Comparison of ENCODE assay signal across 8 cellular contexts in genomic region chr15:52178765-52179164, GRCh38. TPM values are rescaled to one million over a fixed set of nuclear protein-coding genes. Genes with fewer than 3 reads are reported as not detected.
DNase-seq lines count a peak whose midpoint lies in the region; ATAC-seq, FAIRE-seq and TF ChIP-seq lines count a peak whose summit lies in the region.

No MANE protein-coding gene starts in this region.

- peaks cover 9% of the 10 kb centered on the region for H3K36me3 Mint-ChIP-seq in memory B cell

- BruUV-seq in K562 (replicated peaks; lab: Mats Ljungman, UMichigan), result no TSS peak

- H3K27ac Mint-ChIP-seq in memory B cell, result peak overlapping the region; percentile 98

- CTCF ChIA-PET in K562 (lab: Yijun Ruan, JAX; ENCODE audit: low intra/inter-chr PET ratio), result no interaction called here

- H3K9me3 ChIP-seq in left ventricle myocardium inferior (replicated peaks) (no peaks in the 10 kb centered on the region), K562 (replicated peaks; ENCODE audit: control insufficient read depth, insufficient read depth, low read depth, low read length) (no peaks in the 10 kb centered on the region), vagina (no peaks in the 10 kb centered on the region)

- 0 out of 2 replicates have a peak, but pooled peaks cover 5% of the 10 kb centered on the region for H4K20me1 ChIP-seq in K562 (replicated peaks; ENCODE audit: control insufficient read depth, insufficient read depth, low read length)

- H3K9ac ChIP-seq in K562 (ENCODE audit: insufficient read depth in 1 of 2, low read depth in 2 of 2, low read length in 2 of 2), result no peak overlapping the region; a peak in 1 of 4 replicates

- H3K27me3 ChIP-seq in left ventricle myocardium inferior (ENCODE audit: low read depth) (no peaks in the 10 kb centered on the region), K562 (ENCODE audit: control insufficient read depth in 2 of 2, insufficient read depth in 2 of 2, low read length in 2 of 2) (peaks cover 30 to 61% of the 10 kb centered on the region in 2 experiments), vagina (no peaks in the 10 kb centered on the region)

- peak overlapping the region; percentile 74 for H2AFZ ChIP-seq in K562 (ENCODE audit: low read depth, low read length)

- H3K4me1 ChIP-seq in left ventricle myocardium inferior (peaks cover 21% of the 10 kb centered on the region), K562 (replicated peaks in 1 of 2; ENCODE audit: control insufficient read depth in 2 of 2, insufficient read depth in 2 of 2, low read length in 2 of 2) (peaks cover 2 to 15% of the 10 kb centered on the region in 2 experiments; a peak in 3 of 5 replicates), vagina (peaks cover 20% of the 10 kb centered on the region)

- no peaks in the 10 kb centered on the region for H3K9me1 ChIP-seq in K562 (ENCODE audit: control insufficient read depth, insufficient read depth, low read length)

- no peaks in the 10 kb centered on the region for H3K27me3 Mint-ChIP-seq in memory B cell

- no peak for FAIRE-seq in K562 (lab: Jason Lieb, UNC)

- peaks cover 42% of the 10 kb centered on the region for H3K4me1 Mint-ChIP-seq in memory B cell

- ATAC-seq in Right ventricle myocardium superior (ENCODE audit: poor library complexity) (no peak), K562 (no peak), memory B cell (ENCODE audit: low read depth) (no peak), HG03045 (IDR thresholded peaks at IDR 0.05; ENCODE audit: unreplicated experiment) (no peak)

- 19% methylated on average over 10 of the region's 10 CpGs for WGBS in K562 (ENCODE audit: insufficient coverage, low coverage, missing lambda C conversion rate)

- H3K4me3 Mint-ChIP-seq in memory B cell, result peak overlapping the region; percentile 94

- in situ Hi-C loops in K562 (cut with MboI), result no loop called here

- H3K4me2 ChIP-seq in K562 (ENCODE audit: insufficient read depth, low read length), result peak overlapping the region; percentile 84

- no peak for TF ChIP-seq RAD21 in K562 (CRISPR knock-in tag; conservative IDR thresholded peaks at IDR 0.05 in 1 of 2, IDR thresholded peaks at IDR 0.05 in 1 of 2)

- TF ChIP-seq CTCF in left ventricle myocardium inferior (IDR thresholded peaks at IDR 0.05; ENCODE audit: borderline replicate concordance) (no peak), K562 (IDR thresholded peaks at IDR 0.05 in 2 of 3, conservative IDR thresholded peaks at IDR 0.05 in 1 of 3; ENCODE audit: insufficient read depth in 2 of 3, low read depth in 1 of 3, low read length in 3 of 3) (no peak), vagina (IDR thresholded peaks at IDR 0.05) (no peak)

- DNase-seq in left ventricle myocardium inferior (no peak), Right ventricle myocardium superior (no peak), K562 (ENCODE audit: extremely low read depth in 1 of 4, low spot score in 3 of 4) (no peak), memory B cell (ENCODE audit: low spot score in 2 of 2) (no peak), vagina (ENCODE audit: extremely low spot score in 2 of 2) (no peak), Kasumi-1 (lab: John Stamatoyannopoulos, UW) (no peak), NCI-H1105 treated with DMSO at 0.1 percent for 48 hours (lab: John Stamatoyannopoulos, UW) (no peak)

- peak overlapping the region; percentile 79 for H3K4me3 ChIP-seq in left ventricle myocardium inferior
- H3K4me3 ChIP-seq in K562, result no peak overlapping the region
- H3K4me3 ChIP-seq in vagina, result peak overlapping the region; percentile 84 to 93

- no peak for TF ChIP-seq POLR2A in K562 (conservative IDR thresholded peaks at IDR 0.05)
- no peak for TF ChIP-seq POLR2A in vagina (IDR thresholded peaks at IDR 0.05)

- H3K36me3 ChIP-seq in left ventricle myocardium inferior (no peaks in the 10 kb centered on the region), K562 (ENCODE audit: control insufficient read depth, insufficient read depth, low read length) (no peaks in the 10 kb centered on the region), vagina (no peaks in the 10 kb centered on the region)

- H3K79me2 ChIP-seq in K562 (ENCODE audit: control insufficient read depth, insufficient read depth, low read length), result no peaks in the 10 kb centered on the region

- H3K9me3 Mint-ChIP-seq in memory B cell, result no peaks in the 10 kb centered on the region

- H3K27ac ChIP-seq in left ventricle myocardium inferior (replicated peaks) (peak overlapping the region; percentile 84), K562 (ENCODE audit: extremely low read depth, low read depth, low read length) (no peak overlapping the region), vagina (peak overlapping the region; percentile 95)

- POLR2A ChIA-PET in K562 (lab: Yijun Ruan, JAX), result interaction anchor here (0.6 to 1.4 kb wide), 5 partner anchors 16 to 305 kb away, joined by 3 read pairs; partner anchors contain the start of gene LEO1

- intact Hi-C loops in left ventricle myocardium inferior (cut with micrococcal nuclease) (no loop called here), Right ventricle myocardium superior (cut with DNase I) (no loop called here), K562 (cut with micrococcal nuclease) (no loop called here), vagina (cut with DNase I) (no loop called here)

- TF ChIP-seq EP300 in K562 (IDR thresholded peaks at IDR 0.05; ENCODE audit: low read length), result no peak

TF ChIP-seq in K562, 482 proteins besides CTCF, POLR2A, EP300 and RAD21:
- TF ChIP-seq ZBTB7A (IDR thresholded peaks at IDR 0.05; ENCODE audit: borderline replicate concordance, control insufficient read depth, low read depth, low read length) (no peak), SUPT5H (IDR thresholded peaks at IDR 0.05) (no peak), CHAMP1 (IDR thresholded peaks at IDR 0.05) (no peak), ARNT (IDR thresholded peaks at IDR 0.05) (no peak), ZKSCAN3 (CRISPR knock-in tag; IDR thresholded peaks at IDR 0.05) (no peak)

RNA-seq across cellular contexts. Expression of gene GNB5, which starts 12.4 kb away (rescaled TPM):
- total RNA-seq in left ventricle myocardium inferior (10.5 TPM), Right ventricle myocardium superior (7.8 TPM), K562 (2014; rRNA removed) (0.77 and 2.5 TPM in 2 replicates), K562 (2014; rRNA removed; fragmentation: Illumina TruSeq; extraction: Trizol) (0.64 and 0.84 TPM in 2 replicates), K562 (2015; rRNA removed; fragmentation: Illumina TruSeq; extraction: Trizol) (0.11 and 0.98 TPM in 2 replicates), K562 (2021) (1.0 and 1.1 TPM in 2 replicates), vagina (48.6 TPM)
- total RNA-seq in K562 (2011; cell fraction: chromatin; rRNA removed; ENCODE audit: low replicate concordance), result 1.4 and 1.9 TPM in 2 replicates
- total RNA-seq in K562 (2011; cell fraction: nucleolus; rRNA removed), result 0.92 and 1.2 TPM in 2 replicates
- total RNA-seq in K562 (2011; cell fraction: nucleoplasm; rRNA removed), result 2.1 and 2.2 TPM in 2 replicates
- polyA plus RNA-seq in K562 (2011; rRNA removed) (0.70 and 0.79 TPM in 2 replicates), K562 (2014; fragmentation: Illumina TruSeq; extraction: Trizol) (0.61 and 0.70 TPM in 2 replicates), K562 (2014; fragmentation: Nextera tagmentation; extraction: Ambion mirVana) (under 1 TPM; 0.14 to 0.32 TPM), K562 (2014; rRNA removed) (0.63 and 2.1 TPM in 2 replicates)
- polyA plus RNA-seq in K562 (2011; cell fraction: cytosol; rRNA removed), result 0.55 and 0.79 TPM in 2 replicates
- 0.48 and 0.74 TPM in 2 replicates for polyA plus RNA-seq in K562 (2011; cell fraction: nucleus; rRNA removed)
- 0.92 and 1.2 TPM in 2 replicates for polyA plus RNA-seq in K562 (2012)
- polyA minus RNA-seq in K562 (2011; rRNA and poly(A)+ RNA removed), result 0.77 and 0.81 TPM in 2 replicates
- polyA minus RNA-seq in K562 (2011; cell fraction: cytosol; rRNA and poly(A)+ RNA removed), result 1.0 and 2.4 TPM in 2 replicates
- polyA minus RNA-seq in K562 (2011; cell fraction: nucleus; rRNA and poly(A)+ RNA removed), result 0.44 and 1.3 TPM in 2 replicates
